ENCODE assay signal across 11 cellular contexts in the genomic region with DNA sequence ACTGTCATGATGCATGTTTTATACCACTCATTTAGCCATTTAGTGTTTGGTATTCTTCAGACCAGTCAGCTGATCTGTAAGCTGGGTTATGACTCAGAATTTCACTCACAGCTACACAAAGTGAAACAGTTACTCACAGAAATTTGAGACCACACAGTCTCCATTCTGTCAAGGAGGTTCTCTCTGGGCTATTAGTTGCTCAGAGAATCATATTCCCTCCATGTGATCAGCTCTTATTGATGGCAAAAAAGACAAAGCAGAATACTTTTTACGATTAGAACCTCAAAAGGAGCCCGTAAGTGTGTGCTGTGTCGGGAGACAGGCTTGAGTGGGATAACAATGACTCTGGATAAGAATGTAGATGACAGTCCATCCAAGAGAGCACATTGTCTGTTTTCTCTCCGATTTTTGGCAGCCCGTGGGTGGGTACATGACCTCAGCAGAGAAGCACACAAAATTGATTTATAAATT.
DNase-seq lines count a peak whose midpoint lies in the region; ATAC-seq and TF ChIP-seq lines count a peak whose summit lies in the region.
"Had no signal": no experiment of that assay in that cellular context is flagged by ENCODE, and none has a peak within 500 bp of the region (broad histone marks: within the 10 kb centered on the region; RNA-seq: fewer than 3 reads in every experiment).

No MANE protein-coding gene starts in this region.

- peak; percentile 24 for DNase-seq in AG04449 (ENCODE audit: low read depth, low spot score)
- peak; percentile 63 for DNase-seq in astrocyte of the hippocampus (ENCODE audit: low read depth, low spot score)
- DNase-seq in left lung, result no peak
- DNase-seq in T-helper 2 cell, result no peak
- no peak for DNase-seq in COR-L47 (lab: John Stamatoyannopoulos, UW)
- DNase-seq in activated naive CD8-positive, alpha-beta T cell treated with anti-CD3 and anti-CD28 coated beads, Interleukin-2, amount 50 U/mL, for 24 hours, result no peak
- DNase-seq: uterus had no signal

- H3K27me3 Mint-ChIP-seq in activated naive CD8-positive, alpha-beta T cell treated with anti-CD3 and anti-CD28 coated beads, Interleukin-2, amount 50 U/mL, for 24 hours, result no peaks in the 10 kb centered on the region

- CTCF ChIA-PET in AG04449 (lab: Yijun Ruan, JAX), result interaction anchor here (1.2 kb wide), 1 partner anchor 372 kb away, joined by 3 read pairs; no protein-coding TSS in a partner anchor

- ATAC-seq in GM19455 (IDR thresholded peaks at IDR 0.05; ENCODE audit: unreplicated experiment) (peak; percentile 98), HG03103 (IDR thresholded peaks at IDR 0.05; ENCODE audit: low read depth, unreplicated experiment) (peak; percentile 93), left lung (no peak)
- ATAC-seq in activated naive CD8-positive, alpha-beta T cell treated with anti-CD3 and anti-CD28 coated beads, Interleukin-2, amount 50 U/mL, for 24 hours, result no peak
- ATAC-seq: K562 had no signal

- TF ChIP-seq CTCF in AG04449 (IDR thresholded peaks at IDR 0.05; ENCODE audit: insufficient read depth, low read length, missing control alignments) (no peak), left lung (IDR thresholded peaks at IDR 0.05) (no peak)

- POLR2A ChIA-PET in AG04449 (lab: Yijun Ruan, JAX), result no interaction called here

- peaks cover 0 to 7% of the 10 kb centered on the region in 2 donors for H3K9me3 ChIP-seq in left lung
- H3K9me3 ChIP-seq: BLaER1, uterus had no signal

- no peaks in the 10 kb centered on the region for H3K36me3 ChIP-seq in left lung
- H3K36me3 ChIP-seq: BLaER1, uterus had no signal

- no peaks in the 10 kb centered on the region for H3K36me3 Mint-ChIP-seq in activated naive CD8-positive, alpha-beta T cell treated with anti-CD3 and anti-CD28 coated beads, Interleukin-2, amount 50 U/mL, for 24 hours (ENCODE audit: low read depth)

- H3K27me3 ChIP-seq in left lung, result no peaks in the 10 kb centered on the region
- H3K27me3 ChIP-seq: BLaER1, uterus had no signal

- H3K27ac Mint-ChIP-seq in activated naive CD8-positive, alpha-beta T cell treated with anti-CD3 and anti-CD28 coated beads, Interleukin-2, amount 50 U/mL, for 24 hours, result no peak overlapping the region

- no peak overlapping the region for H3K4me3 Mint-ChIP-seq in activated naive CD8-positive, alpha-beta T cell treated with anti-CD3 and anti-CD28 coated beads, Interleukin-2, amount 50 U/mL, for 24 hours

- intact Hi-C loops in left lung (cut with DNase I), result no loop called here

- no peaks in the 10 kb centered on the region for H3K4me1 Mint-ChIP-seq in activated naive CD8-positive, alpha-beta T cell treated with anti-CD3 and anti-CD28 coated beads, Interleukin-2, amount 50 U/mL, for 24 hours

- no peaks in the 10 kb centered on the region for H3K4me1 ChIP-seq in left lung
- H3K4me1 ChIP-seq: BLaER1, uterus had no signal

- H3K9me3 Mint-ChIP-seq in activated naive CD8-positive, alpha-beta T cell treated with anti-CD3 and anti-CD28 coated beads, Interleukin-2, amount 50 U/mL, for 24 hours, result peaks cover 21% of the 10 kb centered on the region

- H3K4me3 ChIP-seq in AG04449 (ENCODE audit: low read depth, low read length) (no peak overlapping the region), left lung (no peak overlapping the region)
- H3K4me3 ChIP-seq: BLaER1, K562, uterus had no signal

- no peak overlapping the region for H3K27ac ChIP-seq in left lung
- H3K27ac ChIP-seq: BLaER1, uterus had no signal

Comparison
In these comparisons a context has a peak if more than half of its experiments do, and no peak if none do; other contexts are left out.
1. DNase-seq: peak in AG04449 (single experiment) and astrocyte of the hippocampus (single experiment); none in left lung (0 of 2), T-helper 2 cell (0 of 5), COR-L47 (single experiment) and activated naive CD8-positive, alpha-beta T cell treated with anti-CD3 and anti-CD28 coated beads, Interleukin-2, amount 50 U/mL, for 24 hours (single experiment).
2. ATAC-seq: peak in GM19455 (single experiment) and HG03103 (single experiment); none in left lung (single experiment) and activated naive CD8-positive, alpha-beta T cell treated with anti-CD3 and anti-CD28 coated beads, Interleukin-2, amount 50 U/mL, for 24 hours (single experiment).